Comparison of ENCODE assay signal across 27 cellular contexts in the genomic region with DNA sequence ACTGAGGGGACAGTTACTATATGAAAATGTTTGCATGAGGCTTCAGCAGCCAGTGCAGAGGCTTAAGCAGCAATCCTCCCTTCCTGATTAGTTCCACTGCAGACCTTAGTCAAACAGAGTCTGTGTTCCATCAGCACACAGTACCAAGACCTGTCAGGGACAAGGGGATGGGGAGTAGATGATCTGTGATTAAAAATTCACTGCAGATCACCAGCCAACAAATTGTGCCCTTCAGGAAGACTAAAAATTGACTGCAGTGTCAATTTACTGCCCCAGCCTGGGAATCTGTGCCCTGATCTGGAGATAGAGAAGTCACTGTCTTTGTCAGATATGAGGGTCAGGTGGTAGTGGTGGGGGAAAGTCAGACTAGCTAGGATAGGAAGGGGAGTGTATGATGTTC.
"Had no signal": no experiment of that assay in that cellular context is flagged by ENCODE, and none has a peak within 500 bp of the region (broad histone marks: within the 10 kb centered on the region; RNA-seq: fewer than 3 reads in every experiment).

No MANE protein-coding gene starts in this region.

- H3K27me3 ChIP-seq: neutrophil, right lobe of liver, stomach, testis, thyroid gland, transverse colon, upper lobe of left lung, vagina had no signal

- H3K4me1 Mint-ChIP-seq: immature natural killer cell; naive thymus-derived CD8-positive, alpha-beta T cell had no signal

- H3K27ac ChIP-seq: lower lobe of right lung, neutrophil, parathyroid adenoma, psoas muscle, right lobe of liver, skin epidermis, stomach, testis, thyroid gland, transverse colon, upper lobe of left lung, vagina had no signal

- ATAC-seq: lower lobe of right lung; naive thymus-derived CD8-positive, alpha-beta T cell; psoas muscle; right lobe of liver; stimulated activated naive B cell treated with anti-CD40 and anti-IgM and Interleukin-4, amounts not matched to agents 10 μg/mL and 1 μg/mL and 100 μg/mL, for 72 hours; stimulated activated naive CD8-positive, alpha-beta T cell treated with anti-CD3 and anti-CD28 coated beads, Interleukin-15, Interleukin-2, amounts not matched to agents 100 U/mL and 50 U/mL, for 24 hours had no signal

- H3K9me3 ChIP-seq: lower lobe of right lung, neutrophil, psoas muscle, right lobe of liver, stomach, testis, thyroid gland, transverse colon, upper lobe of left lung, vagina had no signal

- H3K4me1 ChIP-seq: lower lobe of right lung, parathyroid adenoma, psoas muscle, right lobe of liver, stomach, testis, thyroid gland, transverse colon, upper lobe of left lung, vagina had no signal

- H3K9ac ChIP-seq: parathyroid adenoma had no signal

- H3K9me3 Mint-ChIP-seq: naive thymus-derived CD8-positive, alpha-beta T cell; nephron; neural crest cell; stimulated activated naive B cell treated with anti-CD40 and anti-IgM and Interleukin-4, amounts not matched to agents 10 μg/mL and 1 μg/mL and 100 μg/mL, for 72 hours had no signal

- H3K4me3 ChIP-seq: lower lobe of right lung, psoas muscle, right lobe of liver, skin epidermis, stomach, testis, thyroid gland, transverse colon, upper lobe of left lung, vagina had no signal

- H3K27ac Mint-ChIP-seq: immature natural killer cell; naive thymus-derived CD8-positive, alpha-beta T cell; nephron; stimulated activated naive B cell treated with anti-CD40 and anti-IgM and Interleukin-4, amounts not matched to agents 10 μg/mL and 1 μg/mL and 100 μg/mL, for 72 hours had no signal

- H3K4me3 Mint-ChIP-seq: immature natural killer cell; naive thymus-derived CD8-positive, alpha-beta T cell; nephron; neural crest cell; stimulated activated naive B cell treated with anti-CD40 and anti-IgM and Interleukin-4, amounts not matched to agents 10 μg/mL and 1 μg/mL and 100 μg/mL, for 72 hours had no signal

- H3K36me3 Mint-ChIP-seq: immature natural killer cell; naive thymus-derived CD8-positive, alpha-beta T cell; stimulated activated naive B cell treated with anti-CD40 and anti-IgM and Interleukin-4, amounts not matched to agents 10 μg/mL and 1 μg/mL and 100 μg/mL, for 72 hours had no signal

- H3K79me2 ChIP-seq: parathyroid adenoma had no signal

- DNase-seq: hypothalamus; immature natural killer cell; kidney; lower lobe of right lung; mammary epithelial cell; mesenchymal stem cell; naive thymus-derived CD8-positive, alpha-beta T cell; occipital lobe; psoas muscle; right lobe of liver; stimulated activated CD4-positive, alpha-beta T cell treated with anti-CD3 and anti-CD28 coated beads, Interleukin-12 subunit alpha, Interleukin-12 subunit beta, amount 100 ng/mL, for 4 hours; stimulated activated CD4-positive, alpha-beta T cell treated with anti-CD3 and anti-CD28 coated beads, Interleukin-15, amount 100 ng/mL, for 24 hours; stimulated activated CD4-positive, alpha-beta T cell treated with anti-CD3 and anti-CD28 coated beads, Interleukin-2, amount 100 ng/mL, for 24 hours; stimulated activated CD4-positive, alpha-beta T cell treated with anti-CD3 and anti-CD28 coated beads, Interleukin-4, amount 100 ng/mL, for 1 hour; stimulated activated naive B cell treated with anti-CD40 and anti-IgM and Interleukin-4, amounts not matched to agents 10 μg/mL and 1 μg/mL and 100 μg/mL, for 72 hours; stimulated activated naive CD8-positive, alpha-beta T cell treated with anti-CD3 and anti-CD28 coated beads, Interleukin-15, Interleukin-2, amounts not matched to agents 100 U/mL and 50 U/mL, for 24 hours; stomach; testis; thyroid gland; transverse colon; upper lobe of left lung had no signal

- H3K36me3 ChIP-seq: lower lobe of right lung, neutrophil, right lobe of liver, stomach, thyroid gland, transverse colon, upper lobe of left lung, vagina had no signal

- H2AFZ ChIP-seq: parathyroid adenoma had no signal
